In genomic region chr22:25453058-25453457, GRCh38 we compare ENCODE assay signal across 21 cellular contexts.
DNase-seq lines count a peak whose midpoint lies in the region; ATAC-seq, FAIRE-seq and TF ChIP-seq lines count a peak whose summit lies in the region.
"Had no signal": no experiment of that assay in that cellular context is flagged by ENCODE, and none has a peak within 500 bp of the region (broad histone marks: within the 10 kb centered on the region; RNA-seq: fewer than 3 reads in every experiment).

No MANE protein-coding gene starts in this region.

- TF ChIP-seq EP300 in K562 (IDR thresholded peaks at IDR 0.05; ENCODE audit: low read length): no peak

- no peak overlapping the region for H2AK5ac ChIP-seq in trophoblast cell (ENCODE audit: low read length)

- peaks cover 3% of the 10 kb centered on the region; the same call in 1 of the 2 replicates for H4K20me1 ChIP-seq in K562 (replicated peaks; ENCODE audit: control insufficient read depth, insufficient read depth, low read length)

- H3K27ac ChIP-seq in K562 (ENCODE audit: extremely low read depth, low read depth, low read length) (no peak overlapping the region), trophoblast cell (ENCODE audit: low read depth, low read length) (no peak overlapping the region), thyroid gland (no peak overlapping the region)
- H3K27ac ChIP-seq: BLaER1, KMS-11 had no signal

- H3K9ac ChIP-seq in K562 (ENCODE audit: insufficient read depth in 1 of 2, low read depth in 2 of 2, low read length in 2 of 2) (no peak overlapping the region), trophoblast cell (ENCODE audit: low read length) (no peak overlapping the region)
- H3K9ac ChIP-seq: BLaER1, KMS-11 had no signal

- no peak overlapping the region for H2BK5ac ChIP-seq in trophoblast cell (ENCODE audit: low read depth, low read length, poor library complexity)

- DNase-seq in activated T-cell treated with anti-CD3 and anti-CD28 coated beads, Interleukin-2, amount 50 U/mL, for 72 hours: no peak
- DNase-seq in activated T-cell treated with anti-CD3 and anti-CD28 coated beads, Interleukin-2, amount 50 U/mL, for 24 hours: no peak
- DNase-seq in HFFc6: no peak
- DNase-seq in K562 (ENCODE audit: extremely low read depth in 1 of 4, low spot score in 3 of 4): no peak
- no peak for DNase-seq in stimulated activated effector memory CD8-positive, alpha-beta T cell treated with anti-CD3 and anti-CD28 coated beads, Interleukin-12 subunit alpha, Interleukin-12 subunit beta, amount 100 ng/mL, for 72 hours (ENCODE audit: low spot score in 2 of 2)
- no peak for DNase-seq in trophoblast cell
- no peak for DNase-seq in thyroid gland
- DNase-seq in NCI-H345 (lab: John Stamatoyannopoulos, UW): no peak
- DNase-seq: Calu3; CD8-positive, alpha-beta T cell; DMS53; H9; NCI-H1417 treated with DMSO at 0.1 percent for 48 hours; NCI-H187 treated with DMSO at 0.1 percent for 48 hours; NCI-H2227 treated with DMSO at 0.1 percent for 48 hours; NCI-H524; NCI-H82; SHP77 had no signal

- no peak overlapping the region for H2BK120ac ChIP-seq in trophoblast cell (ENCODE audit: insufficient read depth, low read length, poor library complexity)

- no peak overlapping the region for H4K8ac ChIP-seq in trophoblast cell (ENCODE audit: low read depth, low read length)

- H3K9me3 ChIP-seq in K562 (replicated peaks; ENCODE audit: control insufficient read depth, insufficient read depth, low read depth, low read length): no peaks in the 10 kb centered on the region
- H3K9me3 ChIP-seq in trophoblast cell (ENCODE audit: insufficient read depth, low read depth, low read length): peaks cover 2% of the 10 kb centered on the region
- H3K9me3 ChIP-seq in thyroid gland: no peaks in the 10 kb centered on the region
- H3K9me3 ChIP-seq: BLaER1 had no signal

- no peak overlapping the region for H3K14ac ChIP-seq in trophoblast cell (ENCODE audit: low read length)

- H3K4me2 ChIP-seq in K562 (ENCODE audit: insufficient read depth, low read length): no peak overlapping the region
- no peak overlapping the region for H3K4me2 ChIP-seq in trophoblast cell (ENCODE audit: low read length)
- H3K4me2 ChIP-seq: BLaER1, KMS-11 had no signal

- in situ Hi-C loops in K562 (cut with MboI): loop anchor here (10.0 kb wide), 2 partner anchors 228 to 882 kb away; no protein-coding TSS in a partner anchor

- H3K4me3 ChIP-seq in K562 (no peak overlapping the region), trophoblast cell (ENCODE audit: low read depth, low read length) (no peak overlapping the region), thyroid gland (replicated peaks in 1 of 3) (no peak overlapping the region)
- H3K4me3 ChIP-seq: BLaER1 had no signal

- no peaks in the 10 kb centered on the region for H3K27me3 Mint-ChIP-seq in activated T-cell treated with anti-CD3 and anti-CD28 coated beads, Interleukin-2, amount 50 U/mL, for 72 hours (ENCODE audit: low read depth)
- no peaks in the 10 kb centered on the region for H3K27me3 Mint-ChIP-seq in activated T-cell treated with anti-CD3 and anti-CD28 coated beads, Interleukin-2, amount 50 U/mL, for 24 hours
- H3K27me3 Mint-ChIP-seq in HFFc6 (ENCODE audit: insufficient read depth): no peaks in the 10 kb centered on the region; the same call in 1 of the 2 replicates

- POLR2A ChIA-PET in K562 (lab: Yijun Ruan, JAX): interaction anchor here (0.6 to 1.0 kb wide), 2 partner anchors 9 to 297 kb away, joined by 3 read pairs; no protein-coding TSS in a partner anchor

- peaks cover 0 to 7% of the 10 kb centered on the region in 2 experiments; a peak in 3 of 5 replicates for H3K4me1 ChIP-seq in K562 (replicated peaks in 1 of 2; ENCODE audit: control insufficient read depth in 2 of 2, insufficient read depth in 2 of 2, low read length in 2 of 2)
- H3K4me1 ChIP-seq in trophoblast cell (ENCODE audit: control insufficient read depth in 1 of 2, insufficient read depth in 2 of 2, low read length in 2 of 2): peaks cover 2% of the 10 kb centered on the region in 2 experiments
- peaks cover 25 to 35% of the 10 kb centered on the region in 2 donors for H3K4me1 ChIP-seq in thyroid gland

- H4K91ac ChIP-seq in trophoblast cell (ENCODE audit: low read depth, low read length): no peak overlapping the region

- H3K27me3 ChIP-seq in K562 (ENCODE audit: control insufficient read depth in 2 of 2, insufficient read depth in 2 of 2, low read length in 2 of 2) (no peaks in the 10 kb centered on the region), trophoblast cell (ENCODE audit: insufficient read depth, low read length) (no peaks in the 10 kb centered on the region), thyroid gland (no peaks in the 10 kb centered on the region)
- H3K27me3 ChIP-seq: BLaER1 had no signal

- TF ChIP-seq CTCF in HFFc6 (IDR thresholded peaks at IDR 0.05): no peak
- no peak for TF ChIP-seq CTCF in K562 (IDR thresholded peaks at IDR 0.05 in 2 of 3, conservative IDR thresholded peaks at IDR 0.05 in 1 of 3; ENCODE audit: insufficient read depth in 2 of 3, low read depth in 1 of 3, low read length in 3 of 3)
- TF ChIP-seq CTCF in thyroid gland (IDR thresholded peaks at IDR 0.05): no peak

- 76% methylated on average over 2 of the region's 4 CpGs for WGBS in K562 (ENCODE audit: insufficient coverage, low coverage, missing lambda C conversion rate)
- no CpG with 5 or more reads among the region's 4 CpGs for WGBS in trophoblast cell (ENCODE audit: extremely low coverage, insufficient coverage, insufficient read length)
- WGBS in thyroid gland, 2 donors: 96 to 97% methylated on average over 4 of the region's 4 CpGs

- peaks cover 56% of the 10 kb centered on the region for H3K4me1 Mint-ChIP-seq in activated T-cell treated with anti-CD3 and anti-CD28 coated beads, Interleukin-2, amount 50 U/mL, for 72 hours (ENCODE audit: low read depth)
- peaks cover 55% of the 10 kb centered on the region for H3K4me1 Mint-ChIP-seq in activated T-cell treated with anti-CD3 and anti-CD28 coated beads, Interleukin-2, amount 50 U/mL, for 24 hours (ENCODE audit: low read depth)
- peaks cover 35% of the 10 kb centered on the region for H3K4me1 Mint-ChIP-seq in HFFc6 (ENCODE audit: low read depth)
- H3K4me1 Mint-ChIP-seq in stimulated activated effector memory CD8-positive, alpha-beta T cell treated with anti-CD3 and anti-CD28 coated beads, Interleukin-12 subunit alpha, Interleukin-12 subunit beta, amount 100 ng/mL, for 72 hours: peaks cover 49% of the 10 kb centered on the region

- H2AFZ ChIP-seq in K562 (ENCODE audit: low read depth, low read length) (no peak overlapping the region), trophoblast cell (ENCODE audit: insufficient read depth, low read length, poor library complexity) (no peak overlapping the region)

- TF ChIP-seq POLR2A in K562 (conservative IDR thresholded peaks at IDR 0.05) (no peak), thyroid gland (IDR thresholded peaks at IDR 0.05) (no peak)

- no peak overlapping the region for H2BK12ac ChIP-seq in trophoblast cell (ENCODE audit: low read length)

- no peak for FAIRE-seq in K562 (lab: Jason Lieb, UNC)
- FAIRE-seq: A204.1 had no signal

- no peak for ATAC-seq in activated T-cell treated with anti-CD3 and anti-CD28 coated beads, Interleukin-2, amount 50 U/mL, for 72 hours (replicated peaks in 1 of 2)
- no peak for ATAC-seq in K562
- no peak for ATAC-seq in stimulated activated effector memory CD8-positive, alpha-beta T cell treated with anti-CD3 and anti-CD28 coated beads, Interleukin-12 subunit alpha, Interleukin-12 subunit beta, amount 100 ng/mL, for 72 hours
- ATAC-seq: CD8-positive, alpha-beta T cell had no signal

- peak overlapping the region; percentile 24 to 77 for H3K4me3 Mint-ChIP-seq in activated T-cell treated with anti-CD3 and anti-CD28 coated beads, Interleukin-2, amount 50 U/mL, for 72 hours
- H3K4me3 Mint-ChIP-seq in activated T-cell treated with anti-CD3 and anti-CD28 coated beads, Interleukin-2, amount 50 U/mL, for 24 hours: no peak overlapping the region
- no peak overlapping the region; the same call in 1 of the 2 replicates for H3K4me3 Mint-ChIP-seq in HFFc6
- H3K4me3 Mint-ChIP-seq in stimulated activated effector memory CD8-positive, alpha-beta T cell treated with anti-CD3 and anti-CD28 coated beads, Interleukin-12 subunit alpha, Interleukin-12 subunit beta, amount 100 ng/mL, for 72 hours: peak overlapping the region; percentile 76
- H3K4me3 Mint-ChIP-seq: CD8-positive, alpha-beta T cell; H9 had no signal

- no peak overlapping the region for H3K18ac ChIP-seq in trophoblast cell (ENCODE audit: low read length)

- H3K36me3 ChIP-seq in K562 (ENCODE audit: control insufficient read depth, insufficient read depth, low read length) (peaks cover 23% of the 10 kb centered on the region; the same call in 2 of the 3 replicates), trophoblast cell (ENCODE audit: control insufficient read depth in 1 of 2, insufficient read depth in 2 of 2, low read length in 2 of 2) (peaks cover 14 to 19% of the 10 kb centered on the region in 2 experiments), thyroid gland (no peaks in the 10 kb centered on the region)

- H3K79me1 ChIP-seq in trophoblast cell (ENCODE audit: low read length): peaks cover 2% of the 10 kb centered on the region

- no peaks in the 10 kb centered on the region for H3K9me3 Mint-ChIP-seq in activated T-cell treated with anti-CD3 and anti-CD28 coated beads, Interleukin-2, amount 50 U/mL, for 72 hours
- H3K9me3 Mint-ChIP-seq in activated T-cell treated with anti-CD3 and anti-CD28 coated beads, Interleukin-2, amount 50 U/mL, for 24 hours: no peaks in the 10 kb centered on the region
- no peaks in the 10 kb centered on the region for H3K9me3 Mint-ChIP-seq in HFFc6
- H3K9me3 Mint-ChIP-seq in stimulated activated effector memory CD8-positive, alpha-beta T cell treated with anti-CD3 and anti-CD28 coated beads, Interleukin-12 subunit alpha, Interleukin-12 subunit beta, amount 100 ng/mL, for 72 hours: no peaks in the 10 kb centered on the region
- H3K9me3 Mint-ChIP-seq: CD8-positive, alpha-beta T cell; H9 had no signal

- no peak for TF ChIP-seq RAD21 in K562 (CRISPR knock-in tag; conservative IDR thresholded peaks at IDR 0.05 in 1 of 2, IDR thresholded peaks at IDR 0.05 in 1 of 2)

- H3K79me2 ChIP-seq in K562 (ENCODE audit: control insufficient read depth, insufficient read depth, low read length) (peaks cover 66% of the 10 kb centered on the region), trophoblast cell (ENCODE audit: control insufficient read depth, insufficient read depth, low read length, poor library complexity) (peaks cover 6% of the 10 kb centered on the region)

- no peak overlapping the region for H4K12ac ChIP-seq in trophoblast cell (ENCODE audit: low read depth, low read length)

- intact Hi-C loops in K562 (cut with micrococcal nuclease) (no loop called here), thyroid gland (cut with DNase I) (no loop called here)

- H3K9me1 ChIP-seq in K562 (ENCODE audit: control insufficient read depth, insufficient read depth, low read length): no peaks in the 10 kb centered on the region

- H3K23ac ChIP-seq in trophoblast cell (ENCODE audit: low read length): no peak overlapping the region

- H3K27ac Mint-ChIP-seq in activated T-cell treated with anti-CD3 and anti-CD28 coated beads, Interleukin-2, amount 50 U/mL, for 72 hours: peak overlapping the region; percentile 6
- H3K27ac Mint-ChIP-seq in activated T-cell treated with anti-CD3 and anti-CD28 coated beads, Interleukin-2, amount 50 U/mL, for 24 hours: no peak overlapping the region
- peak overlapping the region; percentile 70; the same call in 1 of the 2 replicates for H3K27ac Mint-ChIP-seq in HFFc6
- H3K27ac Mint-ChIP-seq in stimulated activated effector memory CD8-positive, alpha-beta T cell treated with anti-CD3 and anti-CD28 coated beads, Interleukin-12 subunit alpha, Interleukin-12 subunit beta, amount 100 ng/mL, for 72 hours: peak overlapping the region; percentile 17

- peaks cover 6 to 7% of the 10 kb centered on the region in 2 donors for H3K36me3 Mint-ChIP-seq in activated T-cell treated with anti-CD3 and anti-CD28 coated beads, Interleukin-2, amount 50 U/mL, for 72 hours (ENCODE audit: insufficient read depth in 2 of 2)
- H3K36me3 Mint-ChIP-seq in activated T-cell treated with anti-CD3 and anti-CD28 coated beads, Interleukin-2, amount 50 U/mL, for 24 hours (ENCODE audit: low read depth): peaks cover 76% of the 10 kb centered on the region
- H3K36me3 Mint-ChIP-seq in HFFc6 (ENCODE audit: low read depth): peaks cover 16% of the 10 kb centered on the region
- H3K36me3 Mint-ChIP-seq in stimulated activated effector memory CD8-positive, alpha-beta T cell treated with anti-CD3 and anti-CD28 coated beads, Interleukin-12 subunit alpha, Interleukin-12 subunit beta, amount 100 ng/mL, for 72 hours: peaks cover 94% of the 10 kb centered on the region

- H3K4ac ChIP-seq in trophoblast cell (ENCODE audit: low read depth, low read length): no peak overlapping the region

- no TSS peak for BruUV-seq in K562 (replicated peaks; lab: Mats Ljungman, UMichigan)

- CTCF ChIA-PET in K562 (lab: Yijun Ruan, JAX; ENCODE audit: low intra/inter-chr PET ratio): no interaction called here

Comparison
In these comparisons a context has a peak if more than half of its experiments do, and no peak if none do; other contexts are left out.
1. H3K4me3 Mint-ChIP-seq: peak in activated T-cell treated with anti-CD3 and anti-CD28 coated beads, Interleukin-2, amount 50 U/mL, for 72 hours (2 of 2) and stimulated activated effector memory CD8-positive, alpha-beta T cell treated with anti-CD3 and anti-CD28 coated beads, Interleukin-12 subunit alpha, Interleukin-12 subunit beta, amount 100 ng/mL, for 72 hours (single experiment); none in activated T-cell treated with anti-CD3 and anti-CD28 coated beads, Interleukin-2, amount 50 U/mL, for 24 hours (single experiment) and HFFc6 (single experiment).